ENCODE assay signal across 14 cellular contexts in genomic region chr14:91473046-91473445, GRCh38.
"Had no signal": no experiment of that assay in that cellular context is flagged by ENCODE, and none has a peak within 500 bp of the region (broad histone marks: within the 10 kb centered on the region; RNA-seq: fewer than 3 reads in every experiment).

No MANE protein-coding gene starts in this region.

- ATAC-seq: effector memory CD8-positive, alpha-beta T cell; sciatic nerve had no signal

- H3K4me1 Mint-ChIP-seq: neural progenitor cell had no signal

- H3K4me3 Mint-ChIP-seq: activated naive CD8-positive, alpha-beta T cell treated with anti-CD3 and anti-CD28 coated beads, Interleukin-2, amount 10 ng/mL, durations not matched to agents 7 days and 5 days; effector memory CD8-positive, alpha-beta T cell; neural progenitor cell; T-helper 2 cell treated with Interferon-gamma antibody and Interleukin-4, amounts not matched to agents 5 μg/mL and 100 μg/mL, for 36 hours had no signal

- H3K27ac Mint-ChIP-seq: activated naive CD8-positive, alpha-beta T cell treated with anti-CD3 and anti-CD28 coated beads, Interleukin-2, amount 10 ng/mL, durations not matched to agents 7 days and 5 days; neural progenitor cell; T-helper 2 cell treated with Interferon-gamma antibody and Interleukin-4, amounts not matched to agents 5 μg/mL and 100 μg/mL, for 36 hours had no signal

- DNase-seq: activated CD4-positive, CD25-positive, alpha-beta regulatory T cell; activated naive CD8-positive, alpha-beta T cell treated with anti-CD3 and anti-CD28 coated beads, Interleukin-2, amount 10 ng/mL, durations not matched to agents 7 days and 5 days; anterior cingulate cortex; brain microvascular endothelial cell; cerebellar nuclear complex; effector memory CD8-positive, alpha-beta T cell; foreskin melanocyte; kidney glomerular epithelial cell; mesendoderm; spleen; thyroid gland had no signal

- H3K9me3 Mint-ChIP-seq: effector memory CD8-positive, alpha-beta T cell; neural progenitor cell; T-helper 2 cell treated with Interferon-gamma antibody and Interleukin-4, amounts not matched to agents 5 μg/mL and 100 μg/mL, for 36 hours had no signal

- H3K27me3 Mint-ChIP-seq: activated naive CD8-positive, alpha-beta T cell treated with anti-CD3 and anti-CD28 coated beads, Interleukin-2, amount 10 ng/mL, durations not matched to agents 7 days and 5 days; effector memory CD8-positive, alpha-beta T cell had no signal
